Comparison of ENCODE assay signal across 14 cellular contexts in the genomic region with DNA sequence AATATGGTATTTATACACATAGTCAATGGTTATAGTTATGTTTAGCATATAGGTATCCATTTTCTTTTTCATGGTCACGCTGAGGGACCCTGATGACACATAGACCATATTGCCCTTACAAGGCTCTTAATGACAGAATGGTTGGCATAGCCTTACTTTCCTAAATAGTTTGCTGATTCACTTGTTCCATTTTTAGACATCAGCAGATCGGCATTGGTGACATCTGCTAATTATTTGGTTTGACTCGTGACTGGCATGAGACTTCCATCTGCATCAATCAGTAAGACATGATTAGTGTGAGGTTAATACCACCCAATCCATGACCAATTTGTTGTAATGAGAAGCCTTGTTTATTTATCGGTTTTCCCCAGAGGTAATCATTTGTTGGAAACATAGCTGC.
A peak's percentile ranks its signal among the peaks of the same experiment; 100 is the strongest.
DNase-seq lines count a peak whose midpoint lies in the region; ATAC-seq and TF ChIP-seq lines count a peak whose summit lies in the region.
"Had no signal": no experiment of that assay in that cellular context is flagged by ENCODE, and none has a peak within 500 bp of the region (broad histone marks: within the 10 kb centered on the region; RNA-seq: fewer than 3 reads in every experiment).

No MANE protein-coding gene starts in this region.

- no peak overlapping the region for H2AFZ ChIP-seq in mammary epithelial cell (ENCODE audit: low read depth, low read length)

- no peaks in the 10 kb centered on the region for H3K36me3 ChIP-seq in mammary epithelial cell (ENCODE audit: insufficient read depth, low read length)
- H3K36me3 ChIP-seq: SJSA1 had no signal

- H3K9me3 ChIP-seq in mammary epithelial cell (replicated peaks; ENCODE audit: insufficient read depth, low read length), result no peaks in the 10 kb centered on the region
- H3K9me3 ChIP-seq: SJSA1 had no signal

- in situ Hi-C loops in mammary epithelial cell (cut with MboI; ENCODE audit: low sequenced_read_pairs in 2 of 2), result loop anchor here (5.0 to 10.0 kb wide), 3 partner anchors 182 to 458 kb away; no protein-coding TSS in a partner anchor

- H3K27ac ChIP-seq in mammary epithelial cell (ENCODE audit: insufficient read depth, low read depth, low read length) (peak overlapping the region; percentile 44), substantia nigra (ENCODE audit: low read depth, low read length, poor library complexity, severe bottlenecking) (peak overlapping the region; percentile 77)
- H3K27ac ChIP-seq: SJSA1 had no signal

- no peaks in the 10 kb centered on the region for H4K20me1 ChIP-seq in mammary epithelial cell (ENCODE audit: insufficient read depth, low read length)

- H3K79me2 ChIP-seq in mammary epithelial cell (ENCODE audit: insufficient read depth, low read length), result no peaks in the 10 kb centered on the region

- CTCF ChIA-PET in mammary epithelial cell (lab: Charles Lee; ENCODE audit: low non-redundant PET), result interaction anchor here (0.6 to 0.9 kb wide), 3 partner anchors 8 to 483 kb away, joined by 3 to 4 read pairs (median 3); no protein-coding TSS in a partner anchor

- H3K4me1 ChIP-seq in mammary epithelial cell (ENCODE audit: insufficient read depth, low read length), result peaks cover 18% of the 10 kb centered on the region

- H3K27me3 Mint-ChIP-seq in activated naive CD8-positive, alpha-beta T cell treated with anti-CD3 and anti-CD28 coated beads, Interleukin-2, amount 50 U/mL, for 24 hours, result no peaks in the 10 kb centered on the region
- no peaks in the 10 kb centered on the region for H3K27me3 Mint-ChIP-seq in activated naive CD8-positive, alpha-beta T cell treated with anti-CD3 and anti-CD28 coated beads for 36 hours
- no peaks in the 10 kb centered on the region for H3K27me3 Mint-ChIP-seq in memory B cell
- H3K27me3 Mint-ChIP-seq: CD4-positive, alpha-beta T cell had no signal

- no peaks in the 10 kb centered on the region for H3K9me3 Mint-ChIP-seq in activated naive CD8-positive, alpha-beta T cell treated with anti-CD3 and anti-CD28 coated beads, Interleukin-2, amount 50 U/mL, for 24 hours
- H3K9me3 Mint-ChIP-seq in activated naive CD8-positive, alpha-beta T cell treated with anti-CD3 and anti-CD28 coated beads for 36 hours, result peaks cover 2% of the 10 kb centered on the region
- H3K9me3 Mint-ChIP-seq in memory B cell, result no peaks in the 10 kb centered on the region
- H3K9me3 Mint-ChIP-seq: CD4-positive, alpha-beta T cell; HFFc6 had no signal

- no peak for TF ChIP-seq CTCF in mammary epithelial cell (conservative IDR thresholded peaks at IDR 0.05 in 1 of 2, IDR thresholded peaks at IDR 0.05 in 1 of 2; ENCODE audit: extremely low read depth in 1 of 2, insufficient read depth in 1 of 2, low read depth in 1 of 2, low read length in 2 of 2)

- H3K4me3 Mint-ChIP-seq in activated naive CD8-positive, alpha-beta T cell treated with anti-CD3 and anti-CD28 coated beads, Interleukin-2, amount 50 U/mL, for 24 hours, result no peak overlapping the region
- H3K4me3 Mint-ChIP-seq in activated naive CD8-positive, alpha-beta T cell treated with anti-CD3 and anti-CD28 coated beads for 36 hours, result no peak overlapping the region
- no peak overlapping the region for H3K4me3 Mint-ChIP-seq in memory B cell
- H3K4me3 Mint-ChIP-seq: CD4-positive, alpha-beta T cell; HFFc6 had no signal

- H3K27ac Mint-ChIP-seq in activated naive CD8-positive, alpha-beta T cell treated with anti-CD3 and anti-CD28 coated beads, Interleukin-2, amount 50 U/mL, for 24 hours, result no peak overlapping the region
- H3K27ac Mint-ChIP-seq in activated naive CD8-positive, alpha-beta T cell treated with anti-CD3 and anti-CD28 coated beads for 36 hours, result no peak overlapping the region
- peak overlapping the region; percentile 29 for H3K27ac Mint-ChIP-seq in memory B cell
- H3K27ac Mint-ChIP-seq: CD4-positive, alpha-beta T cell had no signal

- BruUV-seq in mammary epithelial cell (replicated peaks; lab: Mats Ljungman, UMichigan), result no TSS peak

- ATAC-seq in activated naive CD8-positive, alpha-beta T cell treated with anti-CD3 and anti-CD28 coated beads, Interleukin-2, amount 50 U/mL, for 24 hours, result peak; percentile 21
- ATAC-seq in memory B cell (ENCODE audit: low read depth) (no peak), GM21825 (IDR thresholded peaks at IDR 0.05; ENCODE audit: unreplicated experiment) (no peak), SK-N-SH treated with all-trans-retinoic acid at 6 μM for 48 hours (no peak)

- no peak overlapping the region for H3K9ac ChIP-seq in mammary epithelial cell (ENCODE audit: insufficient read depth, low read length)

- H3K27me3 ChIP-seq in mammary epithelial cell (ENCODE audit: insufficient read depth, low read length), result no peaks in the 10 kb centered on the region
- H3K27me3 ChIP-seq: SJSA1 had no signal

- H3K4me3 ChIP-seq in mammary epithelial cell (replicated peaks in 1 of 3; ENCODE audit: insufficient read depth in 1 of 3, low read depth in 2 of 3, low read length in 3 of 3), result no peak overlapping the region
- H3K4me3 ChIP-seq: SJSA1 had no signal

- WGBS in mammary epithelial cell (ENCODE audit: low coverage, missing lambda C conversion rate), result 95% methylated on average over 4 of the region's 4 CpGs

- no peaks in the 10 kb centered on the region for H3K36me3 Mint-ChIP-seq in activated naive CD8-positive, alpha-beta T cell treated with anti-CD3 and anti-CD28 coated beads, Interleukin-2, amount 50 U/mL, for 24 hours (ENCODE audit: low read depth)
- H3K36me3 Mint-ChIP-seq in activated naive CD8-positive, alpha-beta T cell treated with anti-CD3 and anti-CD28 coated beads for 36 hours, result no peaks in the 10 kb centered on the region
- H3K36me3 Mint-ChIP-seq in memory B cell, result no peaks in the 10 kb centered on the region

- no peak overlapping the region for H3K4me2 ChIP-seq in mammary epithelial cell (ENCODE audit: insufficient read depth, low read depth, low read length)

- peaks cover 16% of the 10 kb centered on the region for H3K4me1 Mint-ChIP-seq in activated naive CD8-positive, alpha-beta T cell treated with anti-CD3 and anti-CD28 coated beads, Interleukin-2, amount 50 U/mL, for 24 hours
- H3K4me1 Mint-ChIP-seq in activated naive CD8-positive, alpha-beta T cell treated with anti-CD3 and anti-CD28 coated beads for 36 hours, result peaks cover 28% of the 10 kb centered on the region
- peaks cover 14% of the 10 kb centered on the region for H3K4me1 Mint-ChIP-seq in memory B cell

- no peak for DNase-seq in activated naive CD8-positive, alpha-beta T cell treated with anti-CD3 and anti-CD28 coated beads, Interleukin-2, amount 50 U/mL, for 24 hours
- no peak for DNase-seq in activated naive CD8-positive, alpha-beta T cell treated with anti-CD3 and anti-CD28 coated beads for 36 hours
- DNase-seq in mammary epithelial cell, result no peak
- DNase-seq in memory B cell (ENCODE audit: low spot score in 2 of 2), result no peak
- no peak for DNase-seq in substantia nigra (lab: John Stamatoyannopoulos, UW)
- no peak for DNase-seq in NCI-H69 (lab: John Stamatoyannopoulos, UW)
- DNase-seq: 8988T, NCI-H1417 treated with DMSO at 0.1 percent for 48 hours, NCI-H2029 treated with DMSO at 0.1 percent for 48 hours had no signal

- intact Hi-C loops in mammary epithelial cell (cut with micrococcal nuclease), result loop anchor here (2.0 to 5.0 kb wide), 4 partner anchors 47 to 278 kb away; no protein-coding TSS in a partner anchor

- dilution Hi-C loops in mammary epithelial cell (cut with HindIII; ENCODE audit: low sequenced_read_pairs), result loop anchor here (5.0 kb wide), 4 partner anchors 103 to 473 kb away; no protein-coding TSS in a partner anchor

TF ChIP-seq in SK-N-SH treated with all-trans-retinoic acid at 6 μM for 48 hours, 23 proteins besides CTCF, POLR2A, EP300 and RAD21:
- TF ChIP-seq TCF4 (CRISPR knock-in tag; IDR thresholded peaks at IDR 0.05; ENCODE audit: borderline replicate concordance) (no peak), SNAI2 (CRISPR knock-in tag; IDR thresholded peaks at IDR 0.05) (no peak), ISL1 (CRISPR knock-in tag; IDR thresholded peaks at IDR 0.05) (no peak), ESRRG (CRISPR knock-in tag; IDR thresholded peaks at IDR 0.05) (no peak), RARB (CRISPR knock-in tag; IDR thresholded peaks at IDR 0.05) (no peak), TOX (CRISPR knock-in tag; IDR thresholded peaks at IDR 0.05; ENCODE audit: borderline replicate concordance) (no peak)
- TF ChIP-seq, protein P1, sequence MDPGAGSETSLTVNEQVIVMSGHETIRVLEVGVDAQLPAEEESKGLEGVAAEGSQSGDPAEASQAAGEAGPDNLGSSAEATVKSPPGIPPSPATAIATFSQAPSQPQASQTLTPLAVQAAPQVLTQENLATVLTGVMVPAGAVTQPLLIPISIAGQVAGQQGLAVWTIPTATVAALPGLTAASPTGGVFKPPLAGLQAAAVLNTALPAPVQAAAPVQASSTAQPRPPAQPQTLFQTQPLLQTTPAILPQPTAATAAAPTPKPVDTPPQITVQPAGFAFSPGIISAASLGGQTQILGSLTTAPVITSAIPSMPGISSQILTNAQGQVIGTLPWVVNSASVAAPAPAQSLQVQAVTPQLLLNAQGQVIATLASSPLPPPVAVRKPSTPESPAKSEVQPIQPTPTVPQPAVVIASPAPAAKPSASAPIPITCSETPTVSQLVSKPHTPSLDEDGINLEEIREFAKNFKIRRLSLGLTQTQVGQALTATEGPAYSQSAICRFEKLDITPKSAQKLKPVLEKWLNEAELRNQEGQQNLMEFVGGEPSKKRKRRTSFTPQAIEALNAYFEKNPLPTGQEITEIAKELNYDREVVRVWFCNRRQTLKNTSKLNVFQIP (CRISPR knock-in tag; IDR thresholded peaks at IDR 0.05; ENCODE audit: borderline replicate concordance, low read depth), result no peak
